In genomic region chr14:61322011-61322798, GRCh38 we compare ENCODE assay signal across 8 cellular contexts. TPM values are rescaled to one million over a fixed set of nuclear protein-coding genes. Genes with fewer than 3 reads are reported as not detected.
A peak's percentile ranks its signal among the peaks of the same experiment; 100 is the strongest.
DNase-seq lines count a peak whose midpoint lies in the region; ATAC-seq and TF ChIP-seq lines count a peak whose summit lies in the region.

No MANE protein-coding gene starts in this region.

- in situ Hi-C loops in GM13977 (cut with MboI; ENCODE audit: low pct_unique_long_range_greater_than_20kb, low sequenced_read_pairs, unreplicated experiment) = no loop called here

- no peaks in the 10 kb centered on the region for H3K27me3 Mint-ChIP-seq in activated CD8-positive, alpha-beta T cell treated with anti-CD3 and anti-CD28 coated beads for 36 hours
- peaks cover 11% of the 10 kb centered on the region for H3K27me3 Mint-ChIP-seq in osteocyte (ENCODE audit: unreplicated experiment)

- peaks cover 28% of the 10 kb centered on the region for H3K4me1 Mint-ChIP-seq in activated CD8-positive, alpha-beta T cell treated with anti-CD3 and anti-CD28 coated beads for 36 hours (ENCODE audit: low read depth)
- peaks cover 16% of the 10 kb centered on the region for H3K4me1 Mint-ChIP-seq in osteocyte (ENCODE audit: unreplicated experiment)

- peak overlapping the region; percentile 80 for H3K27ac ChIP-seq in C4-2B

- POLR2A ChIA-PET in activated CD8-positive, alpha-beta T cell treated with anti-CD3 and anti-CD28 coated beads for 36 hours (lab: Charles Lee) = interaction anchor here (0.6 to 6.5 kb wide), 20 partner anchors 9 to 376 kb away, joined by 3 to 54 read pairs (median 5); no protein-coding TSS in a partner anchor

- peak overlapping the region; percentile 99 for H3K4me3 Mint-ChIP-seq in activated CD8-positive, alpha-beta T cell treated with anti-CD3 and anti-CD28 coated beads for 36 hours
- peak overlapping the region; percentile 81 for H3K4me3 Mint-ChIP-seq in osteocyte (ENCODE audit: unreplicated experiment)

- CTCF ChIA-PET in activated CD8-positive, alpha-beta T cell treated with anti-CD3 and anti-CD28 coated beads for 36 hours (lab: Charles Lee) = interaction anchor here (0.6 to 2.7 kb wide), 19 partner anchors 10 to 139 kb away, joined by 3 to 14 read pairs (median 4); partner anchors contain the start of gene TMEM30B

- peak; percentile 5 for ATAC-seq in HG02623 (IDR thresholded peaks at IDR 0.05; ENCODE audit: unreplicated experiment)
- ATAC-seq in activated CD8-positive, alpha-beta T cell treated with anti-CD3 and anti-CD28 coated beads for 36 hours = no peak
- no peak for ATAC-seq in GM21526 (IDR thresholded peaks at IDR 0.05; ENCODE audit: low FRiP score, unreplicated experiment)

- TF ChIP-seq CTCF in C4-2B (conservative IDR thresholded peaks at IDR 0.05) = no peak
- no peak for TF ChIP-seq CTCF in activated CD8-positive, alpha-beta T cell treated with anti-CD3 and anti-CD28 coated beads for 36 hours (IDR thresholded peaks at IDR 0.05)
- no peak for TF ChIP-seq CTCF in fibroblast of pulmonary artery (IDR thresholded peaks at IDR 0.05; ENCODE audit: low read length, missing control alignments)
- no peak for TF ChIP-seq CTCF in osteocyte (IDR thresholded peaks at IDR 0.05)
- TF ChIP-seq CTCF in GM13977 (IDR thresholded peaks at IDR 0.05; ENCODE audit: extremely low read depth, insufficient read depth, missing control alignments) = no peak

- peak overlapping the region; percentile 70 for H3K4me3 ChIP-seq in fibroblast of pulmonary artery (replicated peaks; ENCODE audit: low read depth, low read length)

- peaks cover 2% of the 10 kb centered on the region for H3K9me3 Mint-ChIP-seq in activated CD8-positive, alpha-beta T cell treated with anti-CD3 and anti-CD28 coated beads for 36 hours
- peaks cover 4% of the 10 kb centered on the region for H3K9me3 Mint-ChIP-seq in osteocyte (ENCODE audit: unreplicated experiment)

- DNase-seq in activated CD8-positive, alpha-beta T cell treated with anti-CD3 and anti-CD28 coated beads for 36 hours = peak; percentile 48
- DNase-seq in fibroblast of pulmonary artery (ENCODE audit: low read depth) = no peak
- no peak for DNase-seq in osteocyte (ENCODE audit: extremely low spot score, unreplicated experiment)
- DNase-seq in GM13977 (ENCODE audit: low spot score) = no peak
- no peak for DNase-seq in NCI-H446 (lab: John Stamatoyannopoulos, UW)

- H3K36me3 Mint-ChIP-seq in activated CD8-positive, alpha-beta T cell treated with anti-CD3 and anti-CD28 coated beads for 36 hours (ENCODE audit: low read depth) = peaks cover 46% of the 10 kb centered on the region
- no peaks in the 10 kb centered on the region for H3K36me3 Mint-ChIP-seq in osteocyte (ENCODE audit: unreplicated experiment)

- H3K27ac Mint-ChIP-seq in activated CD8-positive, alpha-beta T cell treated with anti-CD3 and anti-CD28 coated beads for 36 hours = peak overlapping the region; percentile 93
- H3K27ac Mint-ChIP-seq in osteocyte (ENCODE audit: unreplicated experiment) = no peak overlapping the region

- intact Hi-C loops in activated CD8-positive, alpha-beta T cell treated with anti-CD3 and anti-CD28 coated beads for 36 hours (cut with micrococcal nuclease) = loop anchor here (10.0 kb wide), 1 partner anchor 373 kb away; the partner anchor contains the start of gene HIF1A

RNA-seq across cellular contexts. Expression of gene PRKCH, which starts 0.8 kb away (rescaled TPM):
- 100 to 1,000 TPM; 193 to 194 TPM for total RNA-seq in activated CD8-positive, alpha-beta T cell treated with anti-CD3 and anti-CD28 coated beads for 36 hours
- 10.6 and 11.1 TPM in 2 replicates for total RNA-seq in osteocyte

RNA-seq across cellular contexts. Expression of gene TMEM30B, which starts 41.1 kb away (rescaled TPM):
- 1 to 10 TPM; 1.7 to 1.8 TPM for total RNA-seq in activated CD8-positive, alpha-beta T cell treated with anti-CD3 and anti-CD28 coated beads for 36 hours
- total RNA-seq in osteocyte = 1.2 and 1.3 TPM in 2 replicates

Comparison
In these comparisons a context has a peak if more than half of its experiments do, and no peak if none do; other contexts are left out.
1. RNA of gene PRKCH, which starts 0.8 kb away (total RNA-seq): 193 to 194 TPM in activated CD8-positive, alpha-beta T cell treated with anti-CD3 and anti-CD28 coated beads for 36 hours; 10.6 to 11.1 TPM in osteocyte; every median in the first group is over 10 times any median in the second.